In the genomic region with DNA sequence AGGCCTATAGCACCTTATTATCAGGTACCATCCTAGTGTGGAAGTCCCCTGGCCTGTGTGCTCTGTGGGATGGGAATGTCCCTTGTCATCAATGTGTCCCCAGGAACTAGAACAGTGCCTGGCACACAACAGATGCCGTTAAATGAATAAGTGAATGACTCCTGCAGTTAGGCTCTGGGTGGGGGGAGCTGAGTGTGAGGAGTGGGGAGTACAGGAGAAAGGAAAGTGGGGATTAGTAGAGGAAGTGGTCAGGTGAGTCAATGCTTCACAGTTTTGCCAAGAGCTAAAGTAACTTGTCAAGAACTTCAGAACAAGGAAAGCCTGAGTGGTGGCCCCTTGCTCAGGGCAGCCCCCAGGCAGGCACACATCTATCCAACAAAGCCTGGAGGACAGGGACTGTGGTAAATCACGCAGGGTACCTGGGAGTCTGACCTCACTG, we compare ENCODE assay signal across 8 cellular contexts. TPM values are rescaled to one million over a fixed set of nuclear protein-coding genes. Genes with fewer than 3 reads are reported as not detected.
DNase-seq lines count a peak whose midpoint lies in the region; ATAC-seq and TF ChIP-seq lines count a peak whose summit lies in the region.

No MANE protein-coding gene starts in this region.

- H3K9me3 Mint-ChIP-seq in CD4-positive, CD25-positive, alpha-beta regulatory T cell, result peaks cover 0 to 2% (median 0%) of the 10 kb centered on the region in 7 donors
- peaks cover 0 to 1% of the 10 kb centered on the region in 2 donors for H3K9me3 Mint-ChIP-seq in stimulated activated naive B cell treated with anti-CD40 and anti-IgM and Interleukin-4, amounts not matched to agents 10 μg/mL and 1 μg/mL and 100 μg/mL, for 72 hours

- H3K27me3 ChIP-seq in CD4-positive, CD25-positive, alpha-beta regulatory T cell (ENCODE audit: control insufficient read depth, insufficient read depth, low read length), result no peaks in the 10 kb centered on the region
- H3K27me3 ChIP-seq in colonic mucosa, result no peaks in the 10 kb centered on the region

- H3K4me3 Mint-ChIP-seq in CD4-positive, CD25-positive, alpha-beta regulatory T cell, result peak overlapping the region; percentile 88 to 95 (median 92)
- H3K4me3 Mint-ChIP-seq in stimulated activated naive B cell treated with anti-CD40 and anti-IgM and Interleukin-4, amounts not matched to agents 10 μg/mL and 1 μg/mL and 100 μg/mL, for 72 hours, result peak overlapping the region; percentile 49 to 76

- H3K4me1 ChIP-seq in CD4-positive, CD25-positive, alpha-beta regulatory T cell (ENCODE audit: control insufficient read depth, insufficient read depth, low read length, poor library complexity, severe bottlenecking), result peaks cover 95% of the 10 kb centered on the region
- H3K4me1 ChIP-seq in colonic mucosa, result peaks cover 19% of the 10 kb centered on the region

- peak overlapping the region; percentile 35 to 58 for H3K9ac ChIP-seq in colonic mucosa (ENCODE audit: low read depth in 2 of 2, low read length in 2 of 2)

- peak overlapping the region; percentile 99 for H3K27ac ChIP-seq in CD4-positive, CD25-positive, alpha-beta regulatory T cell (ENCODE audit: insufficient read depth, low read length, poor library complexity, severe bottlenecking)
- H3K27ac ChIP-seq in colonic mucosa, result peak overlapping the region; percentile 67

- intact Hi-C loops in colonic mucosa (cut with DNase I), result loop anchor here (5.0 kb wide), 2 partner anchors 97 to 297 kb away; no protein-coding TSS in a partner anchor

- H3K36me3 Mint-ChIP-seq in CD4-positive, CD25-positive, alpha-beta regulatory T cell, result peaks cover 29% of the 10 kb centered on the region
- peaks cover 33 to 53% of the 10 kb centered on the region in 2 donors for H3K36me3 Mint-ChIP-seq in stimulated activated naive B cell treated with anti-CD40 and anti-IgM and Interleukin-4, amounts not matched to agents 10 μg/mL and 1 μg/mL and 100 μg/mL, for 72 hours

- peaks cover 10% of the 10 kb centered on the region for H3K27me3 Mint-ChIP-seq in CD4-positive, CD25-positive, alpha-beta regulatory T cell
- H3K27me3 Mint-ChIP-seq in stimulated activated naive B cell treated with anti-CD40 and anti-IgM and Interleukin-4, amounts not matched to agents 10 μg/mL and 1 μg/mL and 100 μg/mL, for 72 hours, result peaks cover 0 to 4% of the 10 kb centered on the region in 2 donors

- H3K4me3 ChIP-seq in CD4-positive, CD25-positive, alpha-beta regulatory T cell (ENCODE audit: low read depth, low read length), result peak overlapping the region; percentile 58
- H3K4me3 ChIP-seq in colonic mucosa, result no peak overlapping the region

- peaks cover 34 to 93% (median 76%) of the 10 kb centered on the region in 4 donors for H3K4me1 Mint-ChIP-seq in CD4-positive, CD25-positive, alpha-beta regulatory T cell
- peaks cover 72 to 98% of the 10 kb centered on the region in 2 donors for H3K4me1 Mint-ChIP-seq in stimulated activated naive B cell treated with anti-CD40 and anti-IgM and Interleukin-4, amounts not matched to agents 10 μg/mL and 1 μg/mL and 100 μg/mL, for 72 hours

- H3K27ac Mint-ChIP-seq in CD4-positive, CD25-positive, alpha-beta regulatory T cell, result peak overlapping the region; percentile 98 to 100 (median 100)
- peak overlapping the region; percentile 98 for H3K27ac Mint-ChIP-seq in stimulated activated naive B cell treated with anti-CD40 and anti-IgM and Interleukin-4, amounts not matched to agents 10 μg/mL and 1 μg/mL and 100 μg/mL, for 72 hours

- DNase-seq in CD4-positive, CD25-positive, alpha-beta regulatory T cell, result peak in 2 of 3 donors; percentile 63 to 68
- DNase-seq in RPMI7951 (ENCODE audit: low read depth) (peak; percentile 74), colonic mucosa (no peak), NCI-H1105 (lab: John Stamatoyannopoulos, UW) (no peak), KG1 (lab: John Stamatoyannopoulos, UW) (no peak)
- DNase-seq in stimulated activated naive B cell treated with anti-CD40 and anti-IgM and Interleukin-4, amounts not matched to agents 10 μg/mL and 1 μg/mL and 100 μg/mL, for 72 hours, result peak; percentile 70

- H3K9me3 ChIP-seq in CD4-positive, CD25-positive, alpha-beta regulatory T cell (ENCODE audit: control insufficient read depth in 2 of 2, low read length in 2 of 2), result no peaks in the 10 kb centered on the region
- H3K9me3 ChIP-seq in colonic mucosa, result no peaks in the 10 kb centered on the region

- H3K36me3 ChIP-seq in CD4-positive, CD25-positive, alpha-beta regulatory T cell (ENCODE audit: control insufficient read depth, insufficient read depth, low read length), result peaks cover 25% of the 10 kb centered on the region
- H3K36me3 ChIP-seq in colonic mucosa, result no peaks in the 10 kb centered on the region

- ATAC-seq in CD4-positive, CD25-positive, alpha-beta regulatory T cell (ENCODE audit: low read depth in 2 of 2), result no peak
- ATAC-seq in HG02571 (IDR thresholded peaks at IDR 0.05; ENCODE audit: unreplicated experiment) (peak; percentile 3), HG02870 (IDR thresholded peaks at IDR 0.05; ENCODE audit: unreplicated experiment) (no peak)
- peak; percentile 26 to 30 for ATAC-seq in stimulated activated naive B cell treated with anti-CD40 and anti-IgM and Interleukin-4, amounts not matched to agents 10 μg/mL and 1 μg/mL and 100 μg/mL, for 72 hours (replicated peaks)

- TF ChIP-seq CTCF in colonic mucosa (IDR thresholded peaks at IDR 0.05), result no peak

RNA-seq across cellular contexts. Expression of a gene that starts 33.4 kb away (rescaled TPM):
- total RNA-seq in CD4-positive, CD25-positive, alpha-beta regulatory T cell, result 81.8 TPM
- polyA plus RNA-seq in CD4-positive, CD25-positive, alpha-beta regulatory T cell, result 100 to 1,000 TPM; 630 to 720 (median 697) TPM
- total RNA-seq in RPMI7951 (2014; rRNA removed; shearing (Covaris generic)), result 486 and 521 TPM in 2 replicates
- total RNA-seq in colonic mucosa, result 100 to 1,000 TPM; 163 to 219 TPM

RNA-seq across cellular contexts. Expression of a gene that starts 42.5 kb away (rescaled TPM):
- 10.1 TPM for total RNA-seq in CD4-positive, CD25-positive, alpha-beta regulatory T cell
- polyA plus RNA-seq in CD4-positive, CD25-positive, alpha-beta regulatory T cell, result 10 to 100 TPM; 10.2 to 13.4 (median 11.1) TPM
- total RNA-seq in RPMI7951 (2014; rRNA removed; shearing (Covaris generic)), result 15.5 and 16.1 TPM in 2 replicates
- total RNA-seq in colonic mucosa, result 10 to 100 TPM; 14.5 to 32.4 TPM

Comparison
In these comparisons a context has a peak if more than half of its experiments do, and no peak if none do; other contexts are left out.
1. ATAC-seq: peak in HG02571 (single experiment) and stimulated activated naive B cell treated with anti-CD40 and anti-IgM and Interleukin-4, amounts not matched to agents 10 μg/mL and 1 μg/mL and 100 μg/mL, for 72 hours (2 of 2); none in CD4-positive, CD25-positive, alpha-beta regulatory T cell (0 of 2) and HG02870 (single experiment).
2. DNase-seq: peak in CD4-positive, CD25-positive, alpha-beta regulatory T cell (2 of 3), RPMI7951 (single experiment) and stimulated activated naive B cell treated with anti-CD40 and anti-IgM and Interleukin-4, amounts not matched to agents 10 μg/mL and 1 μg/mL and 100 μg/mL, for 72 hours (single experiment); none in colonic mucosa (single experiment), NCI-H1105 (single experiment) and KG1 (single experiment).